8 cellular contexts compared by ENCODE assay signal in the genomic region with DNA sequence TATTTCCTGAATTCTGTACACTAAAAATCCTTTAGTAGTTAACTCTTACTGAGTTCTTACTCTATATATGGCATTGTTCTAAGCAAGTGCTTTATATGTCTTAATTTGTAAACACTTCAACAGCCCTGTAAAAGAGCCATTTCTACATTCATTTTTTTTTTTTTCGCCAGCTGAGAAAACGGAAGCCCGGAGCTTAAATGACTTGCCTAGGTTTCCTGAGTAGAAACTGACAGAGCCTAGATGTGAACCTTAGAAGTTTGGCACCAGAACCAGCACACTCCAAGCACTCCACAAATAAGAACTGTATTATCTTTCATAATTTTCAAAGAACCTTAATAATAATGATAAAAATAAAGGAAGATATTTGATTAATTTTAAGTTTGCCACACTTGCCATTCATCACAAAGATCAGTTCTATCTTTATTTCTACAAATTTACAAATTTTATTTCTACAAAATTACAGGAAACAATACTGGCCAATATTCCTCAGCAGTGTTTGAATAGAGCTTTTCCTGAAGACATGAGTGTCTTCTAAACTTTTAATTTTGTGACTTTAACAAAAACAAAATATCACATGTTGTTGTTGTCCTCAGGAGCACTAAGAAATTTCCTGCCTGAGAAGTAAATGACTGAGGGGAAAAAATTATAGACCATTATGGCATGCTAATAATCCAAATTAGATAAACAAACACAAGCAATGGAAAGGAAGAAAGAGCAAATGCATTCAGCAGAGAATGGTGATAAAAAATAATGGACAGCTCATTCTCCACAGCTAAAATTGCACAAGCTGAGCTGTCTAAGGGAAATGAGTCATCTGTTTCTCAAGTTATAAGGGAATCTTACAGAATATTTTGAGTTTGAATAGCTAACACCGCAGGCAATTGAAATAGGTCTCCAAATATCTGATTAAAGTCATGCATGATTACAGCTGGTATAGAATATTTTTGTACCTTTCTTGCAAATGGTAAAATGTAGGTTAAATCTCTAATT.
DNase-seq lines count a peak whose midpoint lies in the region; ATAC-seq, FAIRE-seq and TF ChIP-seq lines count a peak whose summit lies in the region.

No MANE protein-coding gene starts in this region.

- no peaks in the 10 kb centered on the region for H3K9me3 ChIP-seq in aorta (ENCODE audit: control insufficient read depth, low read length)

- H3K4me1 ChIP-seq in foreskin keratinocyte (peaks cover 10% of the 10 kb centered on the region), aorta (ENCODE audit: control insufficient read depth in 1 of 2, insufficient read depth in 2 of 2, low read length in 2 of 2) (no peaks in the 10 kb centered on the region)

- H3K27ac ChIP-seq in foreskin keratinocyte (no peak overlapping the region), aorta (ENCODE audit: low read depth in 1 of 2, low read length in 2 of 2) (no peak overlapping the region)

- no peak for TF ChIP-seq POLR2A in GM12891 (IDR thresholded peaks at IDR 0.05; ENCODE audit: low read depth, low read length)

- peak; percentile 43 for ATAC-seq in HG02759 (IDR thresholded peaks at IDR 0.05; ENCODE audit: unreplicated experiment)
- peak; percentile 98 for ATAC-seq in foreskin keratinocyte
- peak; percentile 74 for ATAC-seq in aorta (ENCODE audit: low FRiP score)
- ATAC-seq in GM18861 (IDR thresholded peaks at IDR 0.05; ENCODE audit: unreplicated experiment): no peak
- ATAC-seq in HG03457 (IDR thresholded peaks at IDR 0.05; ENCODE audit: unreplicated experiment): no peak

- intact Hi-C loops in aorta (cut with DNase I): no loop called here

- no peak for TF ChIP-seq CTCF in foreskin keratinocyte (conservative IDR thresholded peaks at IDR 0.05)

- DNase-seq in GM12891 (ENCODE audit: insufficient read length, low spot score): no peak
- peak; percentile 81 for DNase-seq in RKO (ENCODE audit: low spot score)
- DNase-seq in foreskin keratinocyte: peak; percentile 49 to 76
- DNase-seq in aorta: no peak
- no peak for DNase-seq in stimulated activated CD4-positive, alpha-beta T cell treated with anti-CD3 and anti-CD28 coated beads, Interleukin-12 subunit alpha, Interleukin-12 subunit beta, amount 100 ng/mL, for 4 hours

- H3K36me3 ChIP-seq in aorta (ENCODE audit: control insufficient read depth in 1 of 2, insufficient read depth in 2 of 2, low read length in 1 of 2): peaks cover 0 to under 1% of the 10 kb centered on the region in 2 donors

- FAIRE-seq in GM12891 (lab: Jason Lieb, UNC): no peak

- H3K27me3 ChIP-seq in foreskin keratinocyte (no peaks in the 10 kb centered on the region), aorta (ENCODE audit: control insufficient read depth in 1 of 2, insufficient read depth in 2 of 2, low read length in 1 of 2) (no peaks in the 10 kb centered on the region)

- no peak overlapping the region for H3K4me3 ChIP-seq in aorta (ENCODE audit: low read length in 2 of 2)

- WGBS in aorta, 2 donors: 41 to 42% methylated on average over 4 of the region's 4 CpGs

TF ChIP-seq in GM12891, 5 proteins besides CTCF, POLR2A, EP300 and RAD21:
- no peak for TF ChIP-seq TAF1 (IDR thresholded peaks at IDR 0.05; ENCODE audit: low read depth, low read length)
- peak; percentile 34; the same call in 1 of the 2 replicates for TF ChIP-seq SPI1 (IDR thresholded peaks at IDR 0.05; ENCODE audit: low read depth, low read length)

Comparison
In these comparisons a context has a peak if more than half of its experiments do, and no peak if none do; other contexts are left out.
1. DNase-seq: peak in RKO (single experiment) and foreskin keratinocyte (2 of 2); none in GM12891 (single experiment), aorta (0 of 2) and stimulated activated CD4-positive, alpha-beta T cell treated with anti-CD3 and anti-CD28 coated beads, Interleukin-12 subunit alpha, Interleukin-12 subunit beta, amount 100 ng/mL, for 4 hours (single experiment).
2. ATAC-seq: peak in HG02759 (single experiment), foreskin keratinocyte (single experiment) and aorta (single experiment); none in GM18861 (single experiment) and HG03457 (single experiment).